8 cellular contexts compared by ENCODE assay signal in the genomic region with DNA sequence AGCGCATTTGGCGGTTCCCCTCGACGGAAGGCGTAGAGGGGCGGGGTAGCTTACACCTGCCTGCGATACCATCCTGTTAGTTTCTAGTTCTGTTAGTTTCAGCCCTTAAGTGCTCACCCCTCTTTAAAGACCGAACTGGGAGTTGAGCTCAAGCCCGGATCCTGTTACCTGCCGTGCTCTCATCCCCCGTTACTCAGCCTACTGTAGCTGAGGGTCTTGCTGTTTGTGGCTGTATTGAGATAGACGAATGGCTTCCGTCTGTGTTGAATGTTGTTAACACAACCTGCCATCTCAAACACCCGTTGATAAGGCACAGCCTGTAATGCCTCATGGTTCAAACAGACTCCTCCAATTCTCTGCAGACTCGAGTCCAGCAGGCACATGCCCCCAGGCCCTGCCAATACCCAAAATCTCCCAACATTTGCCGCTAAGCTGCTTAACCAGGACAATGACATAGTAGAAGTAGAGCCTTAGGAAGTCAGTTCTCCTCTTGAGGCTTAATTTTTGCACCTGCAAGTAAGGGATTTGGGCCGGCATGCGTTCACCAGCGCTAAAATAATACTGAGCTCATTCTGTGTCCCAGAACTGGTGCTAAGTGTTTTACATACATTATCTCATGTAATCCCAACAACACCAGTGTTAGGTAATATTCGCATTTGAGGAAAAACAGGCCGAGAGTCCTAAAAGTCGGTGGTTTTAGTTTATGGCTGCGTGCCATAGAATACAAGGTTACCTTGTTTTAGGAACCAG. TPM values are rescaled to one million over a fixed set of nuclear protein-coding genes. Genes with fewer than 3 reads are reported as not detected.
DNase-seq lines count a peak whose midpoint lies in the region; ATAC-seq and TF ChIP-seq lines count a peak whose summit lies in the region.

No MANE protein-coding gene starts in this region.

- H3K4me1 ChIP-seq in A673 (ENCODE audit: insufficient read depth, low read length, poor library complexity, severe bottlenecking): peaks cover 38% of the 10 kb centered on the region

- peak overlapping the region; percentile 100 for H3K27ac ChIP-seq in A673 (ENCODE audit: low read depth, low read length, poor library complexity, severe bottlenecking)

- peaks cover 28% of the 10 kb centered on the region for H3K36me3 Mint-ChIP-seq in activated CD8-positive, alpha-beta T cell treated with anti-CD3 and anti-CD28 coated beads, Interleukin-2, amount 10 ng/mL, durations not matched to agents 7 days and 5 days (ENCODE audit: low read depth)

- CTCF ChIA-PET in A673 (lab: Charles Lee): no interaction called here
- CTCF ChIA-PET in activated CD8-positive, alpha-beta T cell treated with anti-CD3 and anti-CD28 coated beads, Interleukin-2, amount 10 ng/mL, durations not matched to agents 7 days and 5 days (lab: Charles Lee): interaction anchor here (0.9 to 2.8 kb wide), 6 partner anchors 10 to 789 kb away, joined by 3 to 22 read pairs (median 4); no protein-coding TSS in a partner anchor

- no peaks in the 10 kb centered on the region for H3K9me3 Mint-ChIP-seq in activated CD8-positive, alpha-beta T cell treated with anti-CD3 and anti-CD28 coated beads, Interleukin-2, amount 10 ng/mL, durations not matched to agents 7 days and 5 days (ENCODE audit: insufficient read depth)

- no peaks in the 10 kb centered on the region for H3K9me3 ChIP-seq in A673 (ENCODE audit: low read depth, low read length, poor library complexity, severe bottlenecking)

- H3K27ac Mint-ChIP-seq in activated CD8-positive, alpha-beta T cell treated with anti-CD3 and anti-CD28 coated beads, Interleukin-2, amount 10 ng/mL, durations not matched to agents 7 days and 5 days: peak overlapping the region; percentile 100

- POLR2A ChIA-PET in A673 (lab: Charles Lee; ENCODE audit: low non-redundant PET): interaction anchor here (0.6 kb wide), 1 partner anchor 50 kb away, joined by 3 read pairs; no protein-coding TSS in a partner anchor
- POLR2A ChIA-PET in activated CD8-positive, alpha-beta T cell treated with anti-CD3 and anti-CD28 coated beads, Interleukin-2, amount 10 ng/mL, durations not matched to agents 7 days and 5 days (lab: Charles Lee): interaction anchor here (0.5 to 3.6 kb wide), 27 partner anchors 9 to 1923 kb away, joined by 3 to 63 read pairs (median 5); a partner anchor contains a TSS

- H3K4me3 Mint-ChIP-seq in activated CD8-positive, alpha-beta T cell treated with anti-CD3 and anti-CD28 coated beads, Interleukin-2, amount 10 ng/mL, durations not matched to agents 7 days and 5 days: peak overlapping the region; percentile 96

- H3K4me1 Mint-ChIP-seq in activated CD8-positive, alpha-beta T cell treated with anti-CD3 and anti-CD28 coated beads, Interleukin-2, amount 10 ng/mL, durations not matched to agents 7 days and 5 days (ENCODE audit: low read depth): peaks cover 49% of the 10 kb centered on the region

- intact Hi-C loops in A673 (cut with micrococcal nuclease; ENCODE audit: unreplicated experiment) (loop anchor here (10.0 kb wide), 2 partner anchors 428 to 682 kb away; a partner anchor contains a TSS), posterior cingulate gyrus (cut with DNase I) (loop anchor here (5.0 to 10.0 kb wide), 3 partner anchors 282 to 1138 kb away; a partner anchor contains a TSS)

- H3K27me3 Mint-ChIP-seq in activated CD8-positive, alpha-beta T cell treated with anti-CD3 and anti-CD28 coated beads, Interleukin-2, amount 10 ng/mL, durations not matched to agents 7 days and 5 days (ENCODE audit: low read depth): no peaks in the 10 kb centered on the region

- peak overlapping the region; percentile 91 for H3K4me3 ChIP-seq in A673 (ENCODE audit: low read depth, low read length, poor library complexity, severe bottlenecking)
- peak overlapping the region; percentile 74 for H3K4me3 ChIP-seq in GM12875 (ENCODE audit: low read depth, low read length)

- no peak for TF ChIP-seq CTCF in A673 (conservative IDR thresholded peaks at IDR 0.05; ENCODE audit: low read depth, low read length)
- no peak for TF ChIP-seq CTCF in GM12875 (IDR thresholded peaks at IDR 0.05; ENCODE audit: borderline replicate concordance, insufficient read depth, low read depth, low read length)

- DNase-seq in A673 (ENCODE audit: low spot score) (peak; percentile 46), NCI-H1694 (lab: John Stamatoyannopoulos, UW) (peak; percentile 65), glomerular visceral epithelial cell (ENCODE audit: extremely low spot score) (peak; percentile 21), posterior cingulate gyrus (peak in 7 of 10 donors; percentile 3 to 83 (median 30))
- DNase-seq in activated CD8-positive, alpha-beta T cell treated with anti-CD3 and anti-CD28 coated beads, Interleukin-2, amount 10 ng/mL, durations not matched to agents 7 days and 5 days: peak; percentile 80
- DNase-seq in stimulated activated CD4-positive, alpha-beta T cell treated with anti-CD3 and anti-CD28 coated beads, Interleukin-4, amount 100 ng/mL, for 24 hours: no peak

- H3K36me3 ChIP-seq in A673 (ENCODE audit: insufficient read depth, low read length, poor library complexity, severe bottlenecking): no peaks in the 10 kb centered on the region

- TSS peak; percentile 44 for BruUV-seq in A673 (replicated peaks; lab: Mats Ljungman, UMichigan)

- ATAC-seq in HG02798 (IDR thresholded peaks at IDR 0.05; ENCODE audit: poor library complexity, unreplicated experiment): peak; percentile 45
- peak; percentile 39 for ATAC-seq in activated CD8-positive, alpha-beta T cell treated with anti-CD3 and anti-CD28 coated beads, Interleukin-2, amount 10 ng/mL, durations not matched to agents 7 days and 5 days

- H3K27me3 ChIP-seq in A673 (replicated peaks; ENCODE audit: insufficient read depth, low read depth, low read length, poor library complexity): no peaks in the 10 kb centered on the region

RNA-seq across cellular contexts. Expression of a gene that starts 1.3 kb away (rescaled TPM):
- 7.4 and 11.6 TPM in 2 replicates for total RNA-seq in A673 (2021)
- 1 to 10 TPM; 6.8 to 9.0 TPM for total RNA-seq in activated CD8-positive, alpha-beta T cell treated with anti-CD3 and anti-CD28 coated beads, Interleukin-2, amount 10 ng/mL, durations not matched to agents 7 days and 5 days
